ENCODE assay signal across 34 cellular contexts in the genomic region with DNA sequence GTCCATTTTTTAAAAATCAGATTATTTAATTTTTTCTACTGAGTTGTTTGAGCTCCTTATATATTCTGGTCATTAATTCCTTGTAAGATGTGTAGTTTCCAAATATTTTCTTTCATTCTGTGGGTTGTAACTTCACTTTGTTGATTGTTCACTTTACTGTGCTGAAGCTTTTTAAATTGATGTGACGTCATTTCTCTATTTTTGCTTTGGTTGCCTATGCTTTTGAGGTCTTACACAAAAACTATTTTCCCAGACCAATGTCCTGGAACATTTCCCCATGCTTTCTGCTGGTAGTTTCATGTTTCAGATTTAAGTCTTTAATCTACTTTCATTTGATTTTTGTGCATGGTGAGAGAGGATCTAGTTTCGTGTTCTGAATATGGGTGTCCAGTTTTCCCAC.
"Had no signal": no experiment of that assay in that cellular context is flagged by ENCODE, and none has a peak within 500 bp of the region (broad histone marks: within the 10 kb centered on the region; RNA-seq: fewer than 3 reads in every experiment).

No MANE protein-coding gene starts in this region.

- DNase-seq: Karpas-422, MG63, MM.1S, NCI-H1048, NCI-H1092, NCI-H1092 treated with DMSO at 0.1 percent for 48 hours, NCI-H1105, NCI-H1105 treated with DMSO at 0.1 percent for 48 hours, NCI-H1417, NCI-H1417 treated with DMSO at 0.1 percent for 48 hours, NCI-H1436, NCI-H1436 treated with DMSO at 0.1 percent for 48 hours, NCI-H146, NCI-H1694, NCI-H1694 treated with DMSO at 0.1 percent for 48 hours, NCI-H187, NCI-H187 treated with DMSO at 0.1 percent for 48 hours, NCI-H1930, NCI-H2029, NCI-H2029 treated with DMSO at 0.1 percent for 48 hours, NCI-H2081, NCI-H2081 treated with DMSO at 0.1 percent for 48 hours, NCI-H2107, NCI-H2171, NCI-H2171 treated with DMSO at 0.1 percent for 48 hours, NCI-H2227 treated with DMSO at 0.1 percent for 48 hours, NCI-H226, NCI-H345, NCI-H446, NCI-H446 treated with DMSO at 0.1 percent for 48 hours, NCI-H510A, NCI-H510A treated with DMSO at 0.1 percent for 48 hours, NCI-H524, NCI-H524 treated with DMSO at 0.1 percent for 48 hours had no signal

- H3K27me3 ChIP-seq: MG63 had no signal

- H3K4me3 ChIP-seq: MG63 had no signal

- H3K9me3 ChIP-seq: MG63 had no signal

- H3K36me3 ChIP-seq: MG63 had no signal
